ENCODE assay signal across 13 cellular contexts in genomic region chr16:85527042-85527766, GRCh38.
"Had no signal": no experiment of that assay in that cellular context is flagged by ENCODE, and none has a peak within 500 bp of the region (broad histone marks: within the 10 kb centered on the region; RNA-seq: fewer than 3 reads in every experiment).

No MANE protein-coding gene starts in this region.

- H3K36me3 ChIP-seq: heart right ventricle, upper lobe of right lung had no signal

- H3K27me3 Mint-ChIP-seq: activated CD4-positive, alpha-beta T cell treated with anti-CD3 and anti-CD28 coated beads for 36 hours; activated naive CD8-positive, alpha-beta T cell had no signal

- H3K9me3 ChIP-seq: heart right ventricle, upper lobe of right lung had no signal

- H3K36me3 Mint-ChIP-seq: activated naive CD8-positive, alpha-beta T cell; mesothelial cell of epicardium; stimulated activated memory B cell treated with anti-CD40 and anti-IgM and Interleukin-4, amounts not matched to agents 10 μg/mL and 1 μg/mL and 100 μg/mL, for 72 hours had no signal

- H3K4me3 Mint-ChIP-seq: activated CD4-positive, alpha-beta memory T cell treated with anti-CD3 and anti-CD28 coated beads, Interleukin-2, amount 10 ng/mL, durations not matched to agents 7 days and 5 days; activated CD4-positive, alpha-beta T cell treated with anti-CD3 and anti-CD28 coated beads for 36 hours; activated naive CD8-positive, alpha-beta T cell; mesothelial cell of epicardium; stimulated activated memory B cell treated with anti-CD40 and anti-IgM and Interleukin-4, amounts not matched to agents 10 μg/mL and 1 μg/mL and 100 μg/mL, for 72 hours had no signal

- H3K27ac Mint-ChIP-seq: activated CD4-positive, alpha-beta memory T cell treated with anti-CD3 and anti-CD28 coated beads, Interleukin-2, amount 10 ng/mL, durations not matched to agents 7 days and 5 days; activated CD4-positive, alpha-beta T cell treated with anti-CD3 and anti-CD28 coated beads for 36 hours; activated naive CD8-positive, alpha-beta T cell; stimulated activated memory B cell treated with anti-CD40 and anti-IgM and Interleukin-4, amounts not matched to agents 10 μg/mL and 1 μg/mL and 100 μg/mL, for 72 hours had no signal

- H3K27me3 ChIP-seq: heart right ventricle, upper lobe of right lung had no signal

- ATAC-seq: activated CD4-positive, alpha-beta T cell treated with anti-CD3 and anti-CD28 coated beads for 36 hours; foreskin keratinocyte; heart right ventricle; right cardiac atrium; stimulated activated memory B cell treated with anti-CD40 and anti-IgM and Interleukin-4, amounts not matched to agents 10 μg/mL and 1 μg/mL and 100 μg/mL, for 72 hours; upper lobe of right lung had no signal

- DNase-seq: activated CD4-positive, alpha-beta memory T cell treated with anti-CD3 and anti-CD28 coated beads, Interleukin-2, amount 10 ng/mL, durations not matched to agents 7 days and 5 days; activated CD4-positive, alpha-beta T cell treated with anti-CD3 and anti-CD28 coated beads for 36 hours; activated gamma-delta T cell; activated T-cell treated with anti-CD3 and anti-CD28 coated beads, Interleukin-2, amount 50 U/mL, for 48 hours; foreskin keratinocyte; heart right ventricle; substantia nigra; T-helper 9 cell; upper lobe of right lung had no signal

- H3K4me1 Mint-ChIP-seq: activated CD4-positive, alpha-beta memory T cell treated with anti-CD3 and anti-CD28 coated beads, Interleukin-2, amount 10 ng/mL, durations not matched to agents 7 days and 5 days; activated CD4-positive, alpha-beta T cell treated with anti-CD3 and anti-CD28 coated beads for 36 hours; stimulated activated memory B cell treated with anti-CD40 and anti-IgM and Interleukin-4, amounts not matched to agents 10 μg/mL and 1 μg/mL and 100 μg/mL, for 72 hours had no signal

- H3K9me3 Mint-ChIP-seq: activated CD4-positive, alpha-beta memory T cell treated with anti-CD3 and anti-CD28 coated beads, Interleukin-2, amount 10 ng/mL, durations not matched to agents 7 days and 5 days; mesothelial cell of epicardium; stimulated activated memory B cell treated with anti-CD40 and anti-IgM and Interleukin-4, amounts not matched to agents 10 μg/mL and 1 μg/mL and 100 μg/mL, for 72 hours had no signal

- H3K27ac ChIP-seq: foreskin keratinocyte, upper lobe of right lung had no signal

- H3K4me3 ChIP-seq: heart right ventricle, upper lobe of right lung had no signal
